11 cellular contexts compared by ENCODE assay signal in the genomic region with DNA sequence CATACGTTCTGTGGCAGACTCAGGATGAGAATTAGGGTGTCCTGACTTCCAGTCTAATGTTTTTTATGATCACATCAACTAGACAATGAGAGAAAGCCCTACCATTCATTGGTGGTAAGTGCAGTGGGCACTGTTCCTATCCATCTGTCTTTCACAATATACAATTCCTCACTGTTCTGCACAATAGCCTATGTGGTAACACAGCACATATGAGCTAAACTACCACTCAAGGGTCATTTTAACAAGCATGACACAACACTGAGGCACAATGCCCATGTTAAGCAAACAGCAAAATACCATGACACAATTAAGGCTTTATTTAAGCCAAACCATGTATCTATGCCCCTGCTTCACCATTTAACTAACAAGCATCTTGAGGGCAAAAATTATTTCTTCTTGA. TPM values are rescaled to one million over a fixed set of nuclear protein-coding genes. Genes with fewer than 3 reads are reported as not detected.
A peak's percentile ranks its signal among the peaks of the same experiment; 100 is the strongest.
DNase-seq lines count a peak whose midpoint lies in the region; ATAC-seq, FAIRE-seq and TF ChIP-seq lines count a peak whose summit lies in the region.
"Had no signal": no experiment of that assay in that cellular context is flagged by ENCODE, and none has a peak within 500 bp of the region (broad histone marks: within the 10 kb centered on the region; RNA-seq: fewer than 3 reads in every experiment).

No MANE protein-coding gene starts in this region.

- no peak overlapping the region for H3K4me3 Mint-ChIP-seq in nephron progenitor cell

- DNase-seq in GM12891 (ENCODE audit: insufficient read length, low spot score), result no peak
- no peak for DNase-seq in OCI-LY7 (ENCODE audit: low spot score)
- DNase-seq in fibroblast of the conjunctiva (ENCODE audit: low read depth), result peak; percentile 33
- DNase-seq in nephron progenitor cell, result no peak
- no peak for DNase-seq in stimulated activated CD4-positive, alpha-beta T cell treated with anti-CD3 and anti-CD28 coated beads, Interleukin-4, amount 100 ng/mL, for 24 hours
- no peak for DNase-seq in NCI-H1105 treated with DMSO at 0.1 percent for 48 hours (lab: John Stamatoyannopoulos, UW)
- DNase-seq in NCI-H1694 treated with DMSO at 0.1 percent for 48 hours (lab: John Stamatoyannopoulos, UW), result no peak
- DNase-seq: activated naive CD4-positive, alpha-beta T cell treated with Interleukin-2 at 50 U/mL for 16 hours; OCI-M1 had no signal

- peaks cover 72% of the 10 kb centered on the region for H3K79me2 ChIP-seq in OCI-LY7 (ENCODE audit: insufficient read depth, low read depth, low read length)

- no peak overlapping the region for H3K27ac ChIP-seq in OCI-LY7 (ENCODE audit: low read depth, low read length, poor library complexity, severe bottlenecking)

- intact Hi-C loops in OCI-LY7 (cut with micrococcal nuclease; ENCODE audit: unreplicated experiment), result no loop called here

- peak; percentile 50 for FAIRE-seq in GM12891 (lab: Jason Lieb, UNC)
- FAIRE-seq: small intestine had no signal

- H3K36me3 ChIP-seq in OCI-LY7 (ENCODE audit: insufficient read depth, low read length), result no peaks in the 10 kb centered on the region

- no peak overlapping the region for H3K4me2 ChIP-seq in OCI-LY7 (ENCODE audit: low read length)

- no peak overlapping the region for H3K4me3 ChIP-seq in OCI-LY7 (ENCODE audit: low read depth, low read length, poor library complexity, severe bottlenecking)

- TSS peak; percentile 1 for BruUV-seq in OCI-LY7 (replicated peaks; lab: Mats Ljungman, UMichigan)

- H3K9me2 ChIP-seq in OCI-LY7 (ENCODE audit: insufficient read depth, low read length), result no peaks in the 10 kb centered on the region

- CTCF ChIA-PET in OCI-LY7 (lab: Charles Lee; ENCODE audit: unreplicated experiment), result no interaction called here

- peaks cover 11% of the 10 kb centered on the region for H4K20me1 ChIP-seq in OCI-LY7 (ENCODE audit: insufficient read depth, low read length)

- H2AFZ ChIP-seq in OCI-LY7 (ENCODE audit: low read length), result no peak overlapping the region

- TF ChIP-seq CTCF in OCI-LY7 (conservative IDR thresholded peaks at IDR 0.05; ENCODE audit: low read length), result no peak
- TF ChIP-seq CTCF in nephron progenitor cell (IDR thresholded peaks at IDR 0.05), result no peak

- H3K27ac Mint-ChIP-seq in nephron progenitor cell, result peak overlapping the region; percentile 33

- no peaks in the 10 kb centered on the region for H3K9me3 ChIP-seq in OCI-LY7 (ENCODE audit: low read length)

- ATAC-seq in GM18858 (IDR thresholded peaks at IDR 0.05; ENCODE audit: unreplicated experiment), result no peak

- H3K4me1 ChIP-seq in OCI-LY7 (ENCODE audit: insufficient read depth, low read length, poor library complexity, severe bottlenecking), result peaks cover 6% of the 10 kb centered on the region

- peaks cover 40% of the 10 kb centered on the region for H3K4me1 Mint-ChIP-seq in nephron progenitor cell

- H3K27me3 Mint-ChIP-seq in nephron progenitor cell (ENCODE audit: low read depth, poor library complexity), result no peaks in the 10 kb centered on the region

- TF ChIP-seq POLR2A in GM12891 (IDR thresholded peaks at IDR 0.05; ENCODE audit: low read depth, low read length), result no peak

- H3K36me3 Mint-ChIP-seq in nephron progenitor cell (ENCODE audit: low read depth), result peaks cover 4% of the 10 kb centered on the region

- no peaks in the 10 kb centered on the region for H3K9me3 Mint-ChIP-seq in nephron progenitor cell

- POLR2A ChIA-PET in OCI-LY7 (lab: Charles Lee), result interaction anchor here (0.6 to 1.4 kb wide), 6 partner anchors 17 to 1049 kb away, joined by 3 to 4 read pairs (median 4); no protein-coding TSS in a partner anchor

TF ChIP-seq in GM12891, 5 proteins besides CTCF, POLR2A, EP300 and RAD21:
- TF ChIP-seq POU2F2 (IDR thresholded peaks at IDR 0.05; ENCODE audit: low read depth, low read length) (no peak), TAF1 (IDR thresholded peaks at IDR 0.05; ENCODE audit: low read depth, low read length) (no peak), SPI1 (IDR thresholded peaks at IDR 0.05; ENCODE audit: low read depth, low read length) (no peak), PAX5 (IDR thresholded peaks at IDR 0.05; ENCODE audit: insufficient read depth, low read length, severe bottlenecking) (no peak), POLR2AphosphoS5 (IDR thresholded peaks at IDR 0.05; ENCODE audit: low read depth, low read length) (no peak)

RNA-seq across cellular contexts. Expression of gene SIK3, which starts 52.3 kb away (rescaled TPM):
- polyA plus RNA-seq in GM12891 (2012; ENCODE audit: low read depth, missing spikeins), result 10.8 TPM
- total RNA-seq in OCI-LY7 (2014; rRNA removed; shearing (Covaris generic)), result 29.3 and 37.2 TPM in 2 replicates
- 72.9 and 78.6 TPM in 2 replicates for total RNA-seq in OCI-LY7 (2022)
